Comparison of ENCODE assay signal across 9 cellular contexts in genomic region chr12:111451649-111452129, GRCh38. TPM values are rescaled to one million over a fixed set of nuclear protein-coding genes. Genes with fewer than 3 reads are reported as not detected.
A peak's percentile ranks its signal among the peaks of the same experiment; 100 is the strongest.
DNase-seq lines count a peak whose midpoint lies in the region; ATAC-seq and TF ChIP-seq lines count a peak whose summit lies in the region.
"Had no signal": no experiment of that assay in that cellular context is flagged by ENCODE, and none has a peak within 500 bp of the region (broad histone marks: within the 10 kb centered on the region; RNA-seq: fewer than 3 reads in every experiment).

No MANE protein-coding gene starts in this region.

- intact Hi-C loops in activated CD8-positive, alpha-beta T cell treated with anti-CD3 and anti-CD28 coated beads for 36 hours (cut with micrococcal nuclease), result loop anchor here (1.0 kb wide), 1 partner anchor 52 kb away; no protein-coding TSS in a partner anchor
- intact Hi-C loops in sciatic nerve (cut with DNase I), result loop anchor here (2.0 kb wide), 1 partner anchor 55 kb away; no protein-coding TSS in a partner anchor

- CTCF ChIA-PET in activated CD8-positive, alpha-beta T cell treated with anti-CD3 and anti-CD28 coated beads for 36 hours (lab: Charles Lee), result interaction anchor here (0.6 to 40.2 kb wide), 41 partner anchors 10 to 536 kb away, joined by 3 to 1222 read pairs (median 6); partner anchors contain the start of genes PHETA1 and SH2B3

- no peaks in the 10 kb centered on the region for H3K27me3 ChIP-seq in ACC112 (ENCODE audit: insufficient read depth, low read length)
- no peaks in the 10 kb centered on the region for H3K27me3 ChIP-seq in gastroesophageal sphincter

- TF ChIP-seq CTCF in activated CD8-positive, alpha-beta T cell treated with anti-CD3 and anti-CD28 coated beads for 36 hours (IDR thresholded peaks at IDR 0.05), result peak; percentile 92
- TF ChIP-seq CTCF in gastroesophageal sphincter (IDR thresholded peaks at IDR 0.05), result peak in 3 of 4 experiments; percentile 73 to 87 (median 82)

- no peak for TF ChIP-seq POLR2A in gastroesophageal sphincter (IDR thresholded peaks at IDR 0.05)

- H3K36me3 ChIP-seq in ACC112 (ENCODE audit: insufficient read depth, low read length) (peaks cover 11% of the 10 kb centered on the region), gastroesophageal sphincter (peaks cover 0 to 95% of the 10 kb centered on the region in 2 donors)

- no peaks in the 10 kb centered on the region for H3K79me2 ChIP-seq in ACC112 (ENCODE audit: control insufficient read depth, insufficient read depth, low read length, unreplicated experiment)

- H3K36me3 Mint-ChIP-seq in activated CD8-positive, alpha-beta T cell treated with anti-CD3 and anti-CD28 coated beads for 36 hours (ENCODE audit: low read depth), result peaks cover 36% of the 10 kb centered on the region

- peak overlapping the region; percentile 21 for H3K27ac Mint-ChIP-seq in activated CD8-positive, alpha-beta T cell treated with anti-CD3 and anti-CD28 coated beads for 36 hours

- H3K4me1 ChIP-seq in ACC112 (ENCODE audit: control insufficient read depth, insufficient read depth, low read length, unreplicated experiment) (peaks cover 16% of the 10 kb centered on the region), gastroesophageal sphincter (peaks cover 0 to 53% (median 0%) of the 10 kb centered on the region in 3 donors)
- H3K4me1 ChIP-seq: HAP-1 had no signal

- H3K27me3 Mint-ChIP-seq in activated CD8-positive, alpha-beta T cell treated with anti-CD3 and anti-CD28 coated beads for 36 hours, result no peaks in the 10 kb centered on the region

- POLR2A ChIA-PET in activated CD8-positive, alpha-beta T cell treated with anti-CD3 and anti-CD28 coated beads for 36 hours (lab: Charles Lee), result interaction anchor here (0.6 to 2.2 kb wide), 10 partner anchors 9 to 83 kb away, joined by 3 to 9 read pairs (median 4); partner anchors contain the start of gene PHETA1

- no peaks in the 10 kb centered on the region for H3K9me3 Mint-ChIP-seq in activated CD8-positive, alpha-beta T cell treated with anti-CD3 and anti-CD28 coated beads for 36 hours

- no peak overlapping the region for H3K4me3 Mint-ChIP-seq in activated CD8-positive, alpha-beta T cell treated with anti-CD3 and anti-CD28 coated beads for 36 hours

- H3K9me3 ChIP-seq in gastroesophageal sphincter, result no peaks in the 10 kb centered on the region
- H3K9me3 ChIP-seq: HAP-1 had no signal

- peak; percentile 53 for ATAC-seq in activated CD8-positive, alpha-beta T cell treated with anti-CD3 and anti-CD28 coated beads for 36 hours
- ATAC-seq in gastroesophageal sphincter, result peak; percentile 19
- ATAC-seq in sciatic nerve, result peak; percentile 12
- no peak for ATAC-seq in HG03175 (IDR thresholded peaks at IDR 0.05; ENCODE audit: unreplicated experiment)
- ATAC-seq in HG03108 (IDR thresholded peaks at IDR 0.05; ENCODE audit: unreplicated experiment), result no peak

- no peak overlapping the region for H3K4me3 ChIP-seq in ACC112 (ENCODE audit: low read depth, low read length)
- no peak overlapping the region for H3K4me3 ChIP-seq in gastroesophageal sphincter
- H3K4me3 ChIP-seq: HAP-1 had no signal

- no peak overlapping the region for H2AFZ ChIP-seq in ACC112 (ENCODE audit: low read length, unreplicated experiment)

- peaks cover 40% of the 10 kb centered on the region for H3K4me1 Mint-ChIP-seq in activated CD8-positive, alpha-beta T cell treated with anti-CD3 and anti-CD28 coated beads for 36 hours (ENCODE audit: low read depth)

- DNase-seq in GM03348 (ENCODE audit: low spot score) (peak; percentile 67), NCI-H2081 (lab: John Stamatoyannopoulos, UW) (peak; percentile 25 to 55), sciatic nerve (ENCODE audit: low spot score) (no peak)
- no peak for DNase-seq in activated CD8-positive, alpha-beta T cell treated with anti-CD3 and anti-CD28 coated beads for 36 hours

- 26 to 27% methylated on average over 6 of the region's 6 CpGs for WGBS in gastroesophageal sphincter (ENCODE audit: low coverage in 1 of 2), 2 donors

- H3K27ac ChIP-seq in ACC112 (ENCODE audit: low read depth, low read length), result peak overlapping the region; percentile 60
- H3K27ac ChIP-seq in gastroesophageal sphincter, result no peak overlapping the region

- TF ChIP-seq EP300 in gastroesophageal sphincter (IDR thresholded peaks at IDR 0.05), result no peak

RNA-seq across cellular contexts. Expression of gene SH2B3, which starts 46.0 kb away (rescaled TPM):
- 10 to 100 TPM; 48.7 to 52.7 TPM for total RNA-seq in activated CD8-positive, alpha-beta T cell treated with anti-CD3 and anti-CD28 coated beads for 36 hours
- total RNA-seq in gastroesophageal sphincter, result 10 to 100 TPM; 17.0 to 33.1 (median 23.3) TPM
- total RNA-seq in sciatic nerve, result 27.5 TPM

Comparison
In these comparisons a context has a peak if more than half of its experiments do, and no peak if none do; other contexts are left out.
1. DNase-seq: peak in GM03348 (single experiment) and NCI-H2081 (2 of 2); none in activated CD8-positive, alpha-beta T cell treated with anti-CD3 and anti-CD28 coated beads for 36 hours (single experiment) and sciatic nerve (single experiment).
2. ATAC-seq: peak in activated CD8-positive, alpha-beta T cell treated with anti-CD3 and anti-CD28 coated beads for 36 hours (single experiment), gastroesophageal sphincter (single experiment) and sciatic nerve (single experiment); none in HG03175 (single experiment) and HG03108 (single experiment).